Comparison of ENCODE assay signal across 8 cellular contexts in the genomic region with DNA sequence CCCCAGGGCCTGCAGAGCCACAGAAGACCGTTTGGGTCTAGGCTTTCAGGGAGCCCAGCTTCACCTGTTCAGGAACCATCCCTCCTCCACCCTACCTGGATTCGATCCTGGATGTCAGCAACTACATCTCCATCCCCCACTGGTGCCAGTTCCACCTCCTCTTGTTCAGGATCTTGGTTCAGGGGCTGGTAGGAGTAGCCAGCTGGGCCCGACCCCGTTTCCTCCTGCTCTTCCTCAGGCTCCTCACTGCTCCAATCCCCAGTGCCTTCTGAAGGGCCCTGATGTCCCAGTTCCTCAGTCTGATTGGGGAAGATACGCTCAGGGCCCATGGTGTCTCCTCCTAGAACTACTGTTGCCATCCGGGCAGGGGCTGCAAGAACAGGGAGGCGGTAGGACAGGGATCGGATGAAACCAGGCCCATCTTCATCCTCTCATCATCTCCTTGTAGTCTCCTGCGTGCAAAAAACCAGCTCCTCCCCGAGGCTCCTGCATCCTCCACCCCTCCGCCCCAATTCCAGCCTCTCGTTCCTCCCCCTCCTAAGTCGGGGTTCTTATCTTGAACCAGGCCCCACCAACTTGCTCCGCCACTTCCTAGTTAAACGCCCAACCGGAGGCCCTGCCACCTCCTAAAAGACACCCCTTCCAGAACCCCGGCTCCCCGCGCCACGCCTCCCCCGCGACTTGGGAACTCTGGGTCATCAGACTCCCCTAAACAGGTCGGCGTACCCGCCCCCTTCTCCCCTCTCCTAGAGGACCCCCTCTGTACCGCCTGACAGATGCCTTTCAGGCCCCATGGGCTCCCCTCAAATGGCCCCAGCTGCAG. TPM values are rescaled to one million over a fixed set of nuclear protein-coding genes. Genes with fewer than 3 reads are reported as not detected.
DNase-seq lines count a peak whose midpoint lies in the region; ATAC-seq and TF ChIP-seq lines count a peak whose summit lies in the region.

No MANE protein-coding gene starts in this region.

- H3K27me3 ChIP-seq in Loucy (ENCODE audit: insufficient read depth, low read length, poor library complexity, severe bottlenecking) = no peaks in the 10 kb centered on the region

- H3F3A ChIP-seq in Loucy (ENCODE audit: low read depth) = no peaks in the 10 kb centered on the region

- H3K36me3 ChIP-seq in Loucy (ENCODE audit: insufficient read depth, low read length) = peaks cover 48% of the 10 kb centered on the region; the same call in 1 of the 2 replicates

- DNase-seq in Ammon's horn (ENCODE audit: low spot score) (peak; percentile 25), astrocyte of the spinal cord (ENCODE audit: low read depth, low spot score) (no peak), kidney tubule cell (ENCODE audit: low spot score) (peak; percentile 9), superior temporal gyrus (ENCODE audit: extremely low spot score) (peak; percentile 27), GM03348 (ENCODE audit: low spot score) (no peak), mucosa of gallbladder (ENCODE audit: low spot score) (no peak)

- TF ChIP-seq CTCF in Loucy (conservative IDR thresholded peaks at IDR 0.05; ENCODE audit: low read length) (no peak), astrocyte of the spinal cord (IDR thresholded peaks at IDR 0.05; ENCODE audit: low read depth, low read length) (no peak)

- H2AFZ ChIP-seq in Loucy (ENCODE audit: low read length) = peak overlapping the region; percentile 84

- peak overlapping the region; percentile 97 for H3K4me2 ChIP-seq in Loucy (ENCODE audit: low read depth, low read length, poor library complexity, severe bottlenecking)

- no peaks in the 10 kb centered on the region for H3K9me2 ChIP-seq in Loucy (replicated peaks; ENCODE audit: low read depth, low read length)

- peak; percentile 0 for ATAC-seq in GM19397 (IDR thresholded peaks at IDR 0.05; ENCODE audit: unreplicated experiment)

- no peaks in the 10 kb centered on the region for H4K20me1 ChIP-seq in Loucy (ENCODE audit: insufficient read depth, low read length, poor library complexity, severe bottlenecking)

- peak overlapping the region; percentile 91 for H3K9ac ChIP-seq in Loucy (ENCODE audit: low read depth, low read length, poor library complexity, severe bottlenecking)

- H3K9me3 ChIP-seq in Loucy (ENCODE audit: insufficient read depth, low read depth, low read length) = no peaks in the 10 kb centered on the region

- H3K4me1 ChIP-seq in Loucy (ENCODE audit: insufficient read depth, low read length, poor library complexity, severe bottlenecking) = peaks cover 36% of the 10 kb centered on the region

- H3K4me3 ChIP-seq in Loucy (ENCODE audit: low read length, poor library complexity, severe bottlenecking) (peak overlapping the region; percentile 82), astrocyte of the spinal cord (ENCODE audit: low read depth, low read length) (peak overlapping the region; percentile 96)

- peaks cover 56% of the 10 kb centered on the region for H3K79me2 ChIP-seq in Loucy (ENCODE audit: insufficient read depth, low read length)

- in situ Hi-C loops in astrocyte of the spinal cord (cut with HindIII; ENCODE audit: low sequenced_read_pairs) = no loop called here

RNA-seq across cellular contexts. Expression of a gene that starts 0.5 kb away (rescaled TPM):
- 66.3 TPM for total RNA-seq in mucosa of gallbladder

RNA-seq across cellular contexts. Expression of a gene that starts 0.8 kb away (rescaled TPM):
- 93.8 TPM for total RNA-seq in mucosa of gallbladder

RNA-seq across cellular contexts. Expression of a gene that starts 8.2 kb away (rescaled TPM):
- total RNA-seq in mucosa of gallbladder = 40.6 TPM

RNA-seq across cellular contexts. Expression of a gene that starts 28.9 kb away (rescaled TPM):
- 34.9 TPM for total RNA-seq in mucosa of gallbladder

RNA-seq across cellular contexts. Expression of a gene that starts 34.2 kb away (rescaled TPM):
- total RNA-seq in mucosa of gallbladder = 53.0 TPM

Comparison
In these comparisons a context has a peak if more than half of its experiments do, and no peak if none do; other contexts are left out.
1. DNase-seq: peak in Ammon's horn (single experiment), kidney tubule cell (single experiment) and superior temporal gyrus (single experiment); none in astrocyte of the spinal cord (single experiment), GM03348 (single experiment) and mucosa of gallbladder (single experiment).